ENCODE assay signal across 11 cellular contexts in genomic region chr16:8878523-8878911, GRCh38. TPM values are rescaled to one million over a fixed set of nuclear protein-coding genes. Genes with fewer than 3 reads are reported as not detected.
DNase-seq lines count a peak whose midpoint lies in the region; ATAC-seq, FAIRE-seq and TF ChIP-seq lines count a peak whose summit lies in the region.
"Had no signal": no experiment of that assay in that cellular context is flagged by ENCODE, and none has a peak within 500 bp of the region (broad histone marks: within the 10 kb centered on the region; RNA-seq: fewer than 3 reads in every experiment).

No MANE protein-coding gene starts in this region.

- DNase-seq in HTR-8/SVneo (ENCODE audit: insufficient read length, low spot score) (peak; percentile 64), breast epithelium (ENCODE audit: low spot score in 2 of 2) (peak in 1 of 2 donors; percentile 58), left colon (no peak), ascending aorta (ENCODE audit: low spot score in 2 of 2) (no peak)
- DNase-seq in stimulated activated CD4-positive, alpha-beta T cell treated with anti-CD3 and anti-CD28 coated beads, Interleukin-15, amount 100 ng/mL, for 24 hours, result no peak
- no peak for DNase-seq in activated T-cell treated with anti-CD3 and anti-CD28 coated beads, Interleukin-2, amount 50 U/mL, for 1 hour
- DNase-seq in activated CD4-positive, alpha-beta T cell treated with anti-CD3 and anti-CD28 coated beads, Interleukin-2, amount 50 U/mL, for 1 hour, result no peak
- DNase-seq: activated T-cell treated with anti-CD3 and anti-CD28 coated beads for 4 hours, NCI-H2227 treated with DMSO at 0.1 percent for 48 hours, right lobe of liver had no signal

- TF ChIP-seq CTCF in breast epithelium (IDR thresholded peaks at IDR 0.05) (no peak), ascending aorta (IDR thresholded peaks at IDR 0.05) (no peak)

- no peaks in the 10 kb centered on the region for H3K36me3 ChIP-seq in ACC112 (ENCODE audit: insufficient read depth, low read length)
- H3K36me3 ChIP-seq in breast epithelium, result no peaks in the 10 kb centered on the region
- no peaks in the 10 kb centered on the region for H3K36me3 ChIP-seq in ascending aorta
- H3K36me3 ChIP-seq: right lobe of liver had no signal

- peak overlapping the region; percentile 62 for H3K27ac ChIP-seq in ACC112 (ENCODE audit: low read depth, low read length)
- H3K27ac ChIP-seq in breast epithelium, result peak overlapping the region; percentile 78 to 87
- H3K27ac ChIP-seq in ascending aorta, result no peak overlapping the region
- H3K27ac ChIP-seq: right lobe of liver had no signal

- peaks cover 17% of the 10 kb centered on the region for H3K4me1 ChIP-seq in ACC112 (ENCODE audit: control insufficient read depth, insufficient read depth, low read length, unreplicated experiment)
- no peaks in the 10 kb centered on the region for H3K4me1 ChIP-seq in breast epithelium
- no peaks in the 10 kb centered on the region for H3K4me1 ChIP-seq in ascending aorta

- peak overlapping the region; percentile 32 for H2AFZ ChIP-seq in ACC112 (ENCODE audit: low read length, unreplicated experiment)

- H3K4me3 ChIP-seq in ACC112 (ENCODE audit: low read depth, low read length), result no peak overlapping the region
- H3K4me3 ChIP-seq in breast epithelium, result no peak overlapping the region
- H3K4me3 ChIP-seq in ascending aorta, result no peak overlapping the region
- H3K4me3 ChIP-seq: right lobe of liver had no signal

- FAIRE-seq in HTR-8/SVneo (lab: Jason Lieb, UNC), result no peak

- no peaks in the 10 kb centered on the region for H3K79me2 ChIP-seq in ACC112 (ENCODE audit: control insufficient read depth, insufficient read depth, low read length, unreplicated experiment)

- H3K9me3 ChIP-seq in breast epithelium (no peaks in the 10 kb centered on the region), ascending aorta (no peaks in the 10 kb centered on the region)
- H3K9me3 ChIP-seq: right lobe of liver had no signal

- TF ChIP-seq POLR2A in breast epithelium (IDR thresholded peaks at IDR 0.05), result no peak

- peak; percentile 42 for ATAC-seq in left colon

- H3K27me3 ChIP-seq in ACC112 (ENCODE audit: insufficient read depth, low read length) (no peaks in the 10 kb centered on the region), breast epithelium (no peaks in the 10 kb centered on the region), ascending aorta (no peaks in the 10 kb centered on the region)
- H3K27me3 ChIP-seq: right lobe of liver had no signal

- intact Hi-C loops in breast epithelium (cut with DNase I; ENCODE audit: low total_unique reads) (no loop called here), left colon (cut with DNase I, micrococcal nuclease) (no loop called here), ascending aorta (cut with DNase I) (no loop called here)

RNA-seq across cellular contexts. Expression of gene LITAFD, which starts 3.6 kb away (rescaled TPM):
- total RNA-seq in breast epithelium (not detected), left colon (not detected), ascending aorta (not detected)
- total RNA-seq: right lobe of liver had no signal

RNA-seq across cellular contexts. Expression of gene CARHSP1, which starts 9.7 kb away (rescaled TPM):
- total RNA-seq in breast epithelium (100 to 1,000 TPM in 1 of 3 donors, 10 to 100 TPM in 2; 58.6 to 126 (median 83.9) TPM), left colon (10 to 100 TPM; 50.2 to 50.9 TPM), ascending aorta (151 TPM)

Comparison
In these comparisons a context has a peak if more than half of its experiments do, and no peak if none do; other contexts are left out.
1. H3K27ac ChIP-seq: peak in ACC112 (single experiment) and breast epithelium (2 of 2); none in ascending aorta (0 of 2).